Comparison of ENCODE assay signal across 20 cellular contexts in the genomic region with DNA sequence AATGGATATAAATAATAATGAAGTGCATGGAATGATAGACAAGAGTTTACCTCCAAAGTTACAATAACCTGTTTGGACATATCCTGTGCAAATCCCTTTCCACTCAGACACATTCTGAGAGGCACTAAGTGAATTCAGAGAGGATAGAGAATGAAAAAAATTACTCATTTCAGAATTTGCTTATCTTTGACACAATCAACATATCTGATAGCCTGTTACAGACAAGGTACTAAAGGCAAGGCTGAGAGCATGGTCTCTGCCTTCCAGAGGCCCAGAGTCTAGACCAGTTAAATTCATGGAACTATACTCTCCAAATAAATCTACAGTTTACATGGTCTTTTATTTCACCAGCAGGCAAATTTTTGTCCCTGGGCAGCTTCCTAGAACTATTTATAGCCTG.
DNase-seq lines count a peak whose midpoint lies in the region; ATAC-seq and TF ChIP-seq lines count a peak whose summit lies in the region.
"Had no signal": no experiment of that assay in that cellular context is flagged by ENCODE, and none has a peak within 500 bp of the region (broad histone marks: within the 10 kb centered on the region; RNA-seq: fewer than 3 reads in every experiment).

No MANE protein-coding gene starts in this region.

- DNase-seq in activated T-cell treated with anti-CD3 and anti-CD28 coated beads, Interleukin-2, amount 50 U/mL, for 24 hours, result no peak
- no peak for DNase-seq in activated T-cell treated with anti-CD3 and anti-CD28 coated beads, Interleukin-2, amount 50 U/mL, for 48 hours
- DNase-seq in activated CD8-positive, alpha-beta T cell treated with anti-CD3 and anti-CD28 coated beads, Interleukin-2, amount 10 ng/mL, durations not matched to agents 7 days and 5 days, result no peak
- DNase-seq in stimulated activated effector memory CD8-positive, alpha-beta T cell treated with anti-CD3 and anti-CD28 coated beads, Interleukin-12 subunit alpha, Interleukin-12 subunit beta, amount 100 ng/mL, for 72 hours (ENCODE audit: low spot score in 2 of 2), result no peak
- no peak for DNase-seq in DMS53 (lab: John Stamatoyannopoulos, UW)
- DNase-seq: BE2C; DMS79; H7; IMR-90; NCI-H1105; NCI-H146; NCI-H2029; NCI-H226; NCI-H510A treated with DMSO at 0.1 percent for 48 hours; NCI-H748 treated with DMSO at 0.1 percent for 48 hours; NK-92 treated with Interleukin-12 subunit alpha and Interleukin-12 subunit beta, amount 100 ng/mL, for 24 hours had no signal

- CTCF ChIA-PET in activated CD8-positive, alpha-beta T cell treated with anti-CD3 and anti-CD28 coated beads, Interleukin-2, amount 10 ng/mL, durations not matched to agents 7 days and 5 days (lab: Charles Lee), result no interaction called here

- no peak overlapping the region for H3K4me3 Mint-ChIP-seq in activated T-cell treated with anti-CD3 and anti-CD28 coated beads, Interleukin-2, amount 50 U/mL, for 24 hours
- H3K4me3 Mint-ChIP-seq in activated CD8-positive, alpha-beta T cell treated with anti-CD3 and anti-CD28 coated beads, Interleukin-2, amount 10 ng/mL, durations not matched to agents 7 days and 5 days, result no peak overlapping the region
- H3K4me3 Mint-ChIP-seq in stimulated activated effector memory CD8-positive, alpha-beta T cell treated with anti-CD3 and anti-CD28 coated beads, Interleukin-12 subunit alpha, Interleukin-12 subunit beta, amount 100 ng/mL, for 72 hours, result no peak overlapping the region
- H3K4me3 Mint-ChIP-seq: CD4-positive, CD25-positive, alpha-beta regulatory T cell had no signal

- H3K4me1 Mint-ChIP-seq in activated T-cell treated with anti-CD3 and anti-CD28 coated beads, Interleukin-2, amount 50 U/mL, for 24 hours (ENCODE audit: low read depth), result peaks cover 10% of the 10 kb centered on the region
- peaks cover 5% of the 10 kb centered on the region for H3K4me1 Mint-ChIP-seq in activated CD8-positive, alpha-beta T cell treated with anti-CD3 and anti-CD28 coated beads, Interleukin-2, amount 10 ng/mL, durations not matched to agents 7 days and 5 days (ENCODE audit: low read depth)
- H3K4me1 Mint-ChIP-seq in stimulated activated effector memory CD8-positive, alpha-beta T cell treated with anti-CD3 and anti-CD28 coated beads, Interleukin-12 subunit alpha, Interleukin-12 subunit beta, amount 100 ng/mL, for 72 hours, result peaks cover 4% of the 10 kb centered on the region

- H3K27ac Mint-ChIP-seq in activated T-cell treated with anti-CD3 and anti-CD28 coated beads, Interleukin-2, amount 50 U/mL, for 24 hours, result peak overlapping the region; percentile 19
- no peak overlapping the region for H3K27ac Mint-ChIP-seq in activated CD8-positive, alpha-beta T cell treated with anti-CD3 and anti-CD28 coated beads, Interleukin-2, amount 10 ng/mL, durations not matched to agents 7 days and 5 days
- no peak overlapping the region for H3K27ac Mint-ChIP-seq in stimulated activated effector memory CD8-positive, alpha-beta T cell treated with anti-CD3 and anti-CD28 coated beads, Interleukin-12 subunit alpha, Interleukin-12 subunit beta, amount 100 ng/mL, for 72 hours
- H3K27ac Mint-ChIP-seq: CD4-positive, CD25-positive, alpha-beta regulatory T cell had no signal

- H3K36me3 Mint-ChIP-seq in activated T-cell treated with anti-CD3 and anti-CD28 coated beads, Interleukin-2, amount 50 U/mL, for 24 hours (ENCODE audit: low read depth), result no peaks in the 10 kb centered on the region
- no peaks in the 10 kb centered on the region for H3K36me3 Mint-ChIP-seq in activated CD8-positive, alpha-beta T cell treated with anti-CD3 and anti-CD28 coated beads, Interleukin-2, amount 10 ng/mL, durations not matched to agents 7 days and 5 days (ENCODE audit: low read depth)
- no peaks in the 10 kb centered on the region for H3K36me3 Mint-ChIP-seq in stimulated activated effector memory CD8-positive, alpha-beta T cell treated with anti-CD3 and anti-CD28 coated beads, Interleukin-12 subunit alpha, Interleukin-12 subunit beta, amount 100 ng/mL, for 72 hours
- H3K36me3 Mint-ChIP-seq: CD4-positive, CD25-positive, alpha-beta regulatory T cell had no signal

- H3K27ac ChIP-seq in C4-2B, result peak overlapping the region; percentile 94
- H3K27ac ChIP-seq: KMS-11 had no signal

- POLR2A ChIA-PET in activated CD8-positive, alpha-beta T cell treated with anti-CD3 and anti-CD28 coated beads, Interleukin-2, amount 10 ng/mL, durations not matched to agents 7 days and 5 days (lab: Charles Lee), result no interaction called here

- H3K27me3 Mint-ChIP-seq in activated T-cell treated with anti-CD3 and anti-CD28 coated beads, Interleukin-2, amount 50 U/mL, for 24 hours, result no peaks in the 10 kb centered on the region
- no peaks in the 10 kb centered on the region for H3K27me3 Mint-ChIP-seq in activated CD8-positive, alpha-beta T cell treated with anti-CD3 and anti-CD28 coated beads, Interleukin-2, amount 10 ng/mL, durations not matched to agents 7 days and 5 days (ENCODE audit: low read depth)
- H3K27me3 Mint-ChIP-seq: CD4-positive, CD25-positive, alpha-beta regulatory T cell had no signal

- TF ChIP-seq CTCF in C4-2B (conservative IDR thresholded peaks at IDR 0.05), result no peak

- ATAC-seq in activated CD8-positive, alpha-beta T cell treated with anti-CD3 and anti-CD28 coated beads, Interleukin-2, amount 10 ng/mL, durations not matched to agents 7 days and 5 days, result peak; percentile 47
- peak; percentile 81 for ATAC-seq in stimulated activated effector memory CD8-positive, alpha-beta T cell treated with anti-CD3 and anti-CD28 coated beads, Interleukin-12 subunit alpha, Interleukin-12 subunit beta, amount 100 ng/mL, for 72 hours
- ATAC-seq in GM18873 (IDR thresholded peaks at IDR 0.05; ENCODE audit: low FRiP score, unreplicated experiment), result no peak

- H3K9me3 Mint-ChIP-seq in activated T-cell treated with anti-CD3 and anti-CD28 coated beads, Interleukin-2, amount 50 U/mL, for 24 hours, result no peaks in the 10 kb centered on the region
- H3K9me3 Mint-ChIP-seq in activated CD8-positive, alpha-beta T cell treated with anti-CD3 and anti-CD28 coated beads, Interleukin-2, amount 10 ng/mL, durations not matched to agents 7 days and 5 days (ENCODE audit: insufficient read depth), result no peaks in the 10 kb centered on the region
- H3K9me3 Mint-ChIP-seq in stimulated activated effector memory CD8-positive, alpha-beta T cell treated with anti-CD3 and anti-CD28 coated beads, Interleukin-12 subunit alpha, Interleukin-12 subunit beta, amount 100 ng/mL, for 72 hours, result no peaks in the 10 kb centered on the region
